In genomic region chr9:134564431-134565170, GRCh38 we compare ENCODE assay signal across 14 cellular contexts.
DNase-seq lines count a peak whose midpoint lies in the region; ATAC-seq and TF ChIP-seq lines count a peak whose summit lies in the region.
"Had no signal": no experiment of that assay in that cellular context is flagged by ENCODE, and none has a peak within 500 bp of the region (broad histone marks: within the 10 kb centered on the region; RNA-seq: fewer than 3 reads in every experiment).

No MANE protein-coding gene starts in this region.

- H3K4ac ChIP-seq in mesenchymal stem cell (ENCODE audit: low read depth in 1 of 2, low read length in 2 of 2), result peak overlapping the region in 1 of 2 experiments; percentile 33

- peak overlapping the region; percentile 33 for H2AK5ac ChIP-seq in mesenchymal stem cell (ENCODE audit: low read length, severe bottlenecking)

- POLR2A ChIA-PET in AG04449 (lab: Yijun Ruan, JAX), result no interaction called here

- H2BK12ac ChIP-seq in mesenchymal stem cell (ENCODE audit: low read length in 2 of 2), result peak overlapping the region; percentile 0 to 3

- no peak overlapping the region for H3K4me3 ChIP-seq in AG04449 (ENCODE audit: low read depth, low read length)
- H3K4me3 ChIP-seq in astrocyte of the spinal cord (ENCODE audit: low read depth, low read length), result no peak overlapping the region
- no peak overlapping the region for H3K4me3 ChIP-seq in mesenchymal stem cell (ENCODE audit: insufficient read depth in 1 of 2, low read depth in 1 of 2, low read length in 2 of 2)
- H3K4me3 ChIP-seq: heart right ventricle had no signal

- 65% methylated on average over 16 of the region's 16 CpGs for WGBS in mesenchymal stem cell

- no peak overlapping the region for H3K4me2 ChIP-seq in mesenchymal stem cell (ENCODE audit: low read length, poor library complexity, severe bottlenecking)
- H3K4me2 ChIP-seq: KMS-11 had no signal

- H2AFZ ChIP-seq in mesenchymal stem cell (ENCODE audit: low read depth, low read length), result no peak overlapping the region

- no peak overlapping the region for H2BK5ac ChIP-seq in mesenchymal stem cell (ENCODE audit: low read depth, low read length, poor library complexity, severe bottlenecking)

- no peak overlapping the region for H4K91ac ChIP-seq in mesenchymal stem cell (ENCODE audit: low read length)

- no peak for ATAC-seq in GM19455 (IDR thresholded peaks at IDR 0.05; ENCODE audit: unreplicated experiment)
- ATAC-seq: activated CD4-positive, CD25-positive, alpha-beta regulatory T cell treated with anti-CD3 and anti-CD28 coated beads, Interleukin-2, amount 50 U/mL, for 24 hours; effector memory CD8-positive, alpha-beta T cell; heart right ventricle had no signal

- no peak overlapping the region for H2BK15ac ChIP-seq in mesenchymal stem cell (ENCODE audit: low read depth, poor library complexity, severe bottlenecking)

- no peaks in the 10 kb centered on the region for H3K79me1 ChIP-seq in mesenchymal stem cell (replicated peaks; ENCODE audit: low read length, poor library complexity, severe bottlenecking)

- CTCF ChIA-PET in AG04449 (lab: Yijun Ruan, JAX), result no interaction called here

- DNase-seq in AG04449 (ENCODE audit: low read depth, low spot score) (peak; percentile 73), H4 (ENCODE audit: low spot score) (peak; percentile 21), astrocyte of the spinal cord (ENCODE audit: low read depth, low spot score) (peak; percentile 97), mesenchymal stem cell (peak; percentile 90), occipital lobe (lab: John Stamatoyannopoulos, UW) (no peak), NCI-H345 treated with DMSO at 0.1 percent for 48 hours (lab: John Stamatoyannopoulos, UW; ENCODE audit: unreplicated experiment) (no peak), nucleus accumbens (lab: John Stamatoyannopoulos, UW) (no peak)
- DNase-seq: effector memory CD8-positive, alpha-beta T cell; GF-D8; heart right ventricle; NCI-H2081 treated with DMSO at 0.1 percent for 48 hours had no signal

- H3K4me1 ChIP-seq in mesenchymal stem cell (ENCODE audit: control insufficient read depth, insufficient read depth, low read depth, low read length), result peaks cover 8% of the 10 kb centered on the region
- H3K4me1 ChIP-seq: heart right ventricle had no signal

- in situ Hi-C loops in astrocyte of the spinal cord (cut with HindIII; ENCODE audit: low sequenced_read_pairs), result no loop called here

- no peak overlapping the region for H3K14ac ChIP-seq in mesenchymal stem cell (ENCODE audit: low read length in 2 of 2)

- H3K36me3 ChIP-seq in mesenchymal stem cell (ENCODE audit: control insufficient read depth in 1 of 2, insufficient read depth in 2 of 2, low read depth in 1 of 2, low read length in 2 of 2), result no peaks in the 10 kb centered on the region
- H3K36me3 ChIP-seq: heart right ventricle had no signal

- H3K9me3 ChIP-seq in mesenchymal stem cell (ENCODE audit: control insufficient read depth, low read length), result peaks cover 13% of the 10 kb centered on the region

- no peak overlapping the region for H3K27ac ChIP-seq in mesenchymal stem cell (ENCODE audit: low read length, poor library complexity, severe bottlenecking)
- H3K27ac ChIP-seq: heart right ventricle, KMS-11 had no signal

- H3K23ac ChIP-seq in mesenchymal stem cell (ENCODE audit: low read length in 2 of 2), result no peak overlapping the region

- no peak overlapping the region for H3K9ac ChIP-seq in mesenchymal stem cell (ENCODE audit: low read length)
- H3K9ac ChIP-seq: KMS-11 had no signal

- no peak overlapping the region for H2BK120ac ChIP-seq in mesenchymal stem cell (ENCODE audit: low read depth, low read length)

- H4K8ac ChIP-seq in mesenchymal stem cell (ENCODE audit: low read length), result no peak overlapping the region

- no peak for TF ChIP-seq CTCF in AG04449 (IDR thresholded peaks at IDR 0.05; ENCODE audit: insufficient read depth, low read length, missing control alignments)
- TF ChIP-seq CTCF in astrocyte of the spinal cord (IDR thresholded peaks at IDR 0.05; ENCODE audit: low read depth, low read length), result no peak

- peaks cover 0 to 19% of the 10 kb centered on the region in 2 experiments for H3K27me3 ChIP-seq in mesenchymal stem cell (ENCODE audit: control insufficient read depth in 1 of 2, insufficient read depth in 1 of 2, low read length in 2 of 2)

- peak overlapping the region; percentile 3 to 23 for H3K18ac ChIP-seq in mesenchymal stem cell (ENCODE audit: low read depth in 1 of 2, low read length in 2 of 2)

Comparison
In these comparisons a context has a peak if more than half of its experiments do, and no peak if none do; other contexts are left out.
1. DNase-seq: peak in AG04449 (single experiment), H4 (single experiment), astrocyte of the spinal cord (single experiment) and mesenchymal stem cell (single experiment); none in occipital lobe (single experiment), NCI-H345 treated with DMSO at 0.1 percent for 48 hours (single experiment) and nucleus accumbens (0 of 56).